14 cellular contexts compared by ENCODE assay signal in genomic region chr13:49218493-49219051, GRCh38. TPM values are rescaled to one million over a fixed set of nuclear protein-coding genes. Genes with fewer than 3 reads are reported as not detected.
A peak's percentile ranks its signal among the peaks of the same experiment; 100 is the strongest.
DNase-seq lines count a peak whose midpoint lies in the region; ATAC-seq, FAIRE-seq and TF ChIP-seq lines count a peak whose summit lies in the region.
"Had no signal": no experiment of that assay in that cellular context is flagged by ENCODE, and none has a peak within 500 bp of the region (broad histone marks: within the 10 kb centered on the region; RNA-seq: fewer than 3 reads in every experiment).

No MANE protein-coding gene starts in this region.

- DNase-seq in GM03348 (ENCODE audit: low spot score): peak; percentile 21
- peak; percentile 69 to 74 for DNase-seq in SJCRH30
- DNase-seq in hepatocyte (ENCODE audit: low spot score): no peak
- DNase-seq in neuronal stem cell (ENCODE audit: low spot score): peak; percentile 43
- DNase-seq in stimulated activated CD4-positive, alpha-beta T cell treated with anti-CD3 and anti-CD28 coated beads, Interleukin-12 subunit alpha, Interleukin-12 subunit beta, amount 100 ng/mL, for 4 hours: no peak
- no peak for DNase-seq in Calu3
- DNase-seq in HepG2 (ENCODE audit: low spot score): no peak
- DNase-seq: activated effector memory CD4-positive, alpha-beta T cell treated with anti-CD3 and anti-CD28 coated beads, Interleukin-2, amount 50 U/mL, for 16 hours; left colon; NCI-H524 treated with DMSO at 0.1 percent for 48 hours had no signal

- H3K9me3 ChIP-seq in SJCRH30 (replicated peaks) (no peaks in the 10 kb centered on the region), hepatocyte (ENCODE audit: low read depth) (no peaks in the 10 kb centered on the region), neuronal stem cell (replicated peaks in 1 of 2; ENCODE audit: control insufficient read depth in 2 of 2, insufficient read depth in 1 of 2, low read depth in 1 of 2, low read length in 2 of 2) (peaks cover 2 to 19% of the 10 kb centered on the region in 2 donors), HepG2 (ENCODE audit: low read length) (no peaks in the 10 kb centered on the region)
- H3K9me3 ChIP-seq: tibial nerve had no signal

- H3K18ac ChIP-seq in neuronal stem cell (ENCODE audit: low read length): no peak overlapping the region

- H3K4me2 ChIP-seq in hepatocyte: peak overlapping the region; percentile 53
- peak overlapping the region; percentile 42 for H3K4me2 ChIP-seq in neuronal stem cell (ENCODE audit: insufficient read depth, low read length, poor library complexity, severe bottlenecking)
- no peak overlapping the region for H3K4me2 ChIP-seq in HepG2 (ENCODE audit: low read depth, low read length)

- CTCF ChIA-PET in Calu3 (lab: Charles Lee) (no interaction called here), HepG2 (lab: Yijun Ruan, JAX; ENCODE audit: low intra/inter-chr PET ratio, low total read pairs) (no interaction called here)

- intact Hi-C loops in Calu3 (cut with micrococcal nuclease; ENCODE audit: unreplicated experiment) (no loop called here), HepG2 (cut with micrococcal nuclease; ENCODE audit: unreplicated experiment) (no loop called here)

- no peak for TF ChIP-seq RAD21 in HepG2 (CRISPR knock-in tag; IDR thresholded peaks at IDR 0.05)

- no peak overlapping the region for H4K91ac ChIP-seq in neuronal stem cell (ENCODE audit: low read depth, low read length, poor library complexity)

- H3K27ac ChIP-seq in SJCRH30 (no peak overlapping the region), hepatocyte (no peak overlapping the region), neuronal stem cell (replicated peaks; ENCODE audit: low read length) (no peak overlapping the region), HepG2 (ENCODE audit: extremely low read length, insufficient read depth, low read length) (no peak overlapping the region)
- H3K27ac ChIP-seq: tibial nerve had no signal

- H3K79me2 ChIP-seq in hepatocyte: no peaks in the 10 kb centered on the region
- H3K79me2 ChIP-seq in HepG2 (ENCODE audit: insufficient read depth, low read length): no peaks in the 10 kb centered on the region

- H2BK5ac ChIP-seq in neuronal stem cell (ENCODE audit: low read length): no peak overlapping the region

- H3K36me3 ChIP-seq in SJCRH30 (no peaks in the 10 kb centered on the region), hepatocyte (replicated peaks; ENCODE audit: insufficient read depth, low read depth) (no peaks in the 10 kb centered on the region), neuronal stem cell (replicated peaks in 1 of 2; ENCODE audit: control insufficient read depth in 2 of 2, insufficient read depth in 2 of 2, low read length in 2 of 2) (no peaks in the 10 kb centered on the region), HepG2 (replicated peaks in 1 of 2; ENCODE audit: control insufficient read depth in 1 of 2, insufficient read depth in 2 of 2, low read length in 2 of 2) (no peaks in the 10 kb centered on the region)
- H3K36me3 ChIP-seq: tibial nerve had no signal

- in situ Hi-C loops in HepG2 (cut with HindIII; ENCODE audit: extremely low pct_ligation_motif_present, low pct_unique_long_range_greater_than_20kb): no loop called here

- H2BK120ac ChIP-seq in neuronal stem cell (ENCODE audit: low read depth, low read length): no peak overlapping the region

- ATAC-seq in GM18873 (IDR thresholded peaks at IDR 0.05; ENCODE audit: low FRiP score, unreplicated experiment) (no peak), HepG2 (no peak)
- ATAC-seq: left colon had no signal

- H2AK5ac ChIP-seq in neuronal stem cell (ENCODE audit: low read depth, low read length): no peak overlapping the region

- no peak overlapping the region for H4K8ac ChIP-seq in neuronal stem cell (ENCODE audit: low read depth, low read length)

- H3K4me1 Mint-ChIP-seq in Calu3 (ENCODE audit: low read depth, unreplicated experiment): no peaks in the 10 kb centered on the region

- H4K20me1 ChIP-seq in hepatocyte (ENCODE audit: insufficient read depth, poor library complexity, severe bottlenecking) (no peaks in the 10 kb centered on the region), HepG2 (ENCODE audit: insufficient read depth, low read length) (no peaks in the 10 kb centered on the region)

- H3K27ac Mint-ChIP-seq in Calu3 (ENCODE audit: unreplicated experiment): no peak overlapping the region

- 23% methylated on average over 25 of the region's 25 CpGs for WGBS in hepatocyte (ENCODE audit: low lambda C conversion rate, missing lambda C conversion rate)
- WGBS in neuronal stem cell (ENCODE audit: extremely low coverage in 2 of 2, insufficient read length in 2 of 2, insufficient replicate concordance in 1 of 2), 2 donors: no CpG with 5 or more reads among the region's 25 CpGs
- 84% methylated on average over 25 of the region's 25 CpGs for WGBS in HepG2 (ENCODE audit: low lambda C conversion rate)

- peaks cover 21% of the 10 kb centered on the region for H3K27me3 Mint-ChIP-seq in Calu3 (ENCODE audit: unreplicated experiment)

- no peaks in the 10 kb centered on the region for H3K79me1 ChIP-seq in neuronal stem cell (ENCODE audit: low read depth, low read length)

- H3K14ac ChIP-seq in neuronal stem cell (ENCODE audit: low read length): no peak overlapping the region

- H3K9me3 Mint-ChIP-seq in Calu3 (ENCODE audit: low read depth, unreplicated experiment): no peaks in the 10 kb centered on the region

- no peak for TF ChIP-seq CTCF in hepatocyte (IDR thresholded peaks at IDR 0.05; ENCODE audit: poor library complexity)
- TF ChIP-seq CTCF in Calu3 (IDR thresholded peaks at IDR 0.05; ENCODE audit: unreplicated experiment): no peak
- no peak for TF ChIP-seq CTCF in HepG2 (CRISPR knock-in tag; IDR thresholded peaks at IDR 0.05)

- H2AFZ ChIP-seq in hepatocyte (no peak overlapping the region), neuronal stem cell (ENCODE audit: low read length) (peak overlapping the region; percentile 46), HepG2 (ENCODE audit: low read length) (no peak overlapping the region)

- H3K9ac ChIP-seq in neuronal stem cell (ENCODE audit: low read depth, low read length, poor library complexity) (no peak overlapping the region), HepG2 (ENCODE audit: insufficient read depth, low read depth, low read length) (no peak overlapping the region)

- H3K4me3 Mint-ChIP-seq in Calu3 (ENCODE audit: low read depth, unreplicated experiment): no peak overlapping the region

- no peaks in the 10 kb centered on the region for H3K9me2 ChIP-seq in hepatocyte (replicated peaks; ENCODE audit: insufficient read depth)

- no peak for FAIRE-seq in HepG2 (lab: Jason Lieb, UNC)

- no peak for TF ChIP-seq POLR2A in HepG2 (IDR thresholded peaks at IDR 0.05; ENCODE audit: insufficient read depth in 1 of 2, low read depth in 2 of 2, low read length in 2 of 2)

- H3K27me3 ChIP-seq in SJCRH30 (no peaks in the 10 kb centered on the region), hepatocyte (peaks cover 73% of the 10 kb centered on the region), neuronal stem cell (ENCODE audit: control insufficient read depth in 3 of 3, insufficient read depth in 3 of 3, low read depth in 1 of 3, low read length in 3 of 3) (peaks cover 28 to 73% (median 62%) of the 10 kb centered on the region in 3 experiments), HepG2 (ENCODE audit: control insufficient read depth in 1 of 2, insufficient read depth in 2 of 2, low read length in 2 of 2) (no peaks in the 10 kb centered on the region)

- H3K4me3 ChIP-seq in SJCRH30 (peak overlapping the region; percentile 37), hepatocyte (no peak overlapping the region), neuronal stem cell (ENCODE audit: low read length in 2 of 2) (peak overlapping the region in 1 of 2 donors; percentile 52), HepG2 (replicated peaks in 1 of 3; ENCODE audit: insufficient read depth in 1 of 3, low read depth in 2 of 3, low read length in 3 of 3) (no peak overlapping the region)
- H3K4me3 ChIP-seq: tibial nerve had no signal

- no TSS peak for BruUV-seq in Calu3 (replicated peaks; lab: Mats Ljungman, UMichigan)
- no TSS peak for BruUV-seq in HepG2 (replicated peaks; lab: Mats Ljungman, UMichigan)

- no peak for TF ChIP-seq EP300 in HepG2 (IDR thresholded peaks at IDR 0.05; ENCODE audit: low read depth in 2 of 2, low read length in 2 of 2)
- TF ChIP-seq EP300 in HepG2 (CRISPR knock-in tag; IDR thresholded peaks at IDR 0.05; ENCODE audit: borderline replicate concordance): no peak

- H3K36me3 Mint-ChIP-seq in Calu3 (ENCODE audit: insufficient read depth, unreplicated experiment): peaks cover 4% of the 10 kb centered on the region
- H3K36me3 Mint-ChIP-seq: IgD-negative memory B cell had no signal

- no peak overlapping the region for H3K23ac ChIP-seq in neuronal stem cell (ENCODE audit: low read depth, low read length, poor library complexity)

- H3K4me1 ChIP-seq in SJCRH30: no peaks in the 10 kb centered on the region
- H3K4me1 ChIP-seq in hepatocyte (ENCODE audit: insufficient read depth): no peaks in the 10 kb centered on the region
- H3K4me1 ChIP-seq in neuronal stem cell (ENCODE audit: control insufficient read depth in 2 of 2, insufficient read depth in 1 of 2, low read depth in 1 of 2, low read length in 2 of 2): peaks cover 6 to 10% of the 10 kb centered on the region in 2 donors
- peaks cover 32% of the 10 kb centered on the region for H3K4me1 ChIP-seq in HepG2 (ENCODE audit: insufficient read depth, low read length)

- no peak overlapping the region for H2BK12ac ChIP-seq in neuronal stem cell (ENCODE audit: low read length)

- H2BK15ac ChIP-seq in neuronal stem cell (ENCODE audit: low read length): no peak overlapping the region

- POLR2A ChIA-PET in HepG2 (lab: Yijun Ruan, JAX): no interaction called here

- no peak overlapping the region for H3K4ac ChIP-seq in neuronal stem cell (ENCODE audit: low read length)

RNA-seq across cellular contexts. Expression of gene MLNR, which starts 1.6 kb away (rescaled TPM):
- not detected in 2 replicates for total RNA-seq in SJCRH30 (2014; rRNA removed; shearing (Covaris generic))
- total RNA-seq in hepatocyte (not detected in 2 replicates), Calu3 (2022) (0.28 and 0.71 TPM in 2 replicates), HepG2 (2016; rRNA removed; fragmentation: Illumina TruSeq; extraction: Trizol) (0.46 TPM in 1 of 2 replicates, not detected in the other)
- polyA plus RNA-seq in hepatocyte (not detected in 2 replicates), HepG2 (2011; rRNA removed) (not detected in 2 replicates)
- not detected for polyA plus RNA-seq in neuronal stem cell (2013, experiment 1 of 2)
- not detected for polyA plus RNA-seq in neuronal stem cell (2013, experiment 2 of 2)
- 0.18 TPM in 1 of 2 replicates, not detected in the other for total RNA-seq in HepG2 (2016; cell fraction: cytosol; rRNA removed; fragmentation: Illumina TruSeq; extraction: Trizol; ENCODE audit: low read depth)
- 0.15 and 0.26 TPM in 2 replicates for total RNA-seq in HepG2 (2016; cell fraction: insoluble cytoplasmic fraction; rRNA removed; fragmentation: Illumina TruSeq; extraction: Trizol)
- total RNA-seq in HepG2 (2016; cell fraction: membrane; rRNA removed; fragmentation: Illumina TruSeq; extraction: Trizol): not detected in 2 replicates
- total RNA-seq in HepG2 (2016; cell fraction: nucleus; rRNA removed; fragmentation: Illumina TruSeq; extraction: Trizol): 0.41 and 0.62 TPM in 2 replicates
- 0.07 TPM in 1 of 2 replicates, not detected in the other for polyA plus RNA-seq in HepG2 (2011; cell fraction: cytosol; rRNA removed)
- 0.45 and 0.61 TPM in 2 replicates for polyA plus RNA-seq in HepG2 (2011; cell fraction: nucleus; rRNA removed)
- polyA plus RNA-seq in HepG2 (2012): not detected in 2 replicates
- not detected in 2 replicates for polyA plus RNA-seq in HepG2 (2016; cell fraction: cytosol; fragmentation: Illumina TruSeq; extraction: Trizol; ENCODE audit: low read depth)
- not detected in 2 replicates for polyA plus RNA-seq in HepG2 (2016; cell fraction: insoluble cytoplasmic fraction; fragmentation: Illumina TruSeq; extraction: Trizol; ENCODE audit: low read depth)
- polyA plus RNA-seq in HepG2 (2016; cell fraction: membrane; fragmentation: Illumina TruSeq; extraction: Trizol; ENCODE audit: low read depth): not detected in 2 replicates
- not detected in 2 replicates for polyA plus RNA-seq in HepG2 (2016; cell fraction: nucleus; fragmentation: Illumina TruSeq; extraction: Trizol; ENCODE audit: insufficient read depth, low read depth)
- polyA minus RNA-seq in HepG2 (2011; rRNA and poly(A)+ RNA removed; ENCODE audit: low replicate concordance): 0.66 TPM in 1 of 2 replicates, not detected in the other
- 0.49 and 0.53 TPM in 2 replicates for polyA minus RNA-seq in HepG2 (2011; cell fraction: cytosol; rRNA and poly(A)+ RNA removed)
- 1.2 and 2.2 TPM in 2 replicates for polyA minus RNA-seq in HepG2 (2011; cell fraction: nucleus; rRNA and poly(A)+ RNA removed)
- total RNA-seq: cerebellum, left colon had no signal
- polyA plus RNA-seq: IgD-negative memory B cell had no signal

RNA-seq across cellular contexts. Expression of gene CDADC1, which starts 29.2 kb away (rescaled TPM):
- 5.7 and 7.9 TPM in 2 replicates for total RNA-seq in SJCRH30 (2014; rRNA removed; shearing (Covaris generic))
- 4.0 and 4.2 TPM in 2 replicates for total RNA-seq in hepatocyte
- 7.3 and 7.7 TPM in 2 replicates for polyA plus RNA-seq in hepatocyte
- 8.6 TPM for polyA plus RNA-seq in neuronal stem cell (2013, experiment 1 of 2)
- 8.6 TPM for polyA plus RNA-seq in neuronal stem cell (2013, experiment 2 of 2)
- total RNA-seq in Calu3 (2022): 6.4 and 7.8 TPM in 2 replicates
- 9.0 and 10.8 TPM in 2 replicates for total RNA-seq in HepG2 (2016; rRNA removed; fragmentation: Illumina TruSeq; extraction: Trizol)
- 5.3 and 6.2 TPM in 2 replicates for total RNA-seq in HepG2 (2016; cell fraction: cytosol; rRNA removed; fragmentation: Illumina TruSeq; extraction: Trizol; ENCODE audit: low read depth)
- 8.1 and 8.9 TPM in 2 replicates for total RNA-seq in HepG2 (2016; cell fraction: insoluble cytoplasmic fraction; rRNA removed; fragmentation: Illumina TruSeq; extraction: Trizol)
- total RNA-seq in HepG2 (2016; cell fraction: membrane; rRNA removed; fragmentation: Illumina TruSeq; extraction: Trizol): 12.5 and 15.3 TPM in 2 replicates
- total RNA-seq in HepG2 (2016; cell fraction: nucleus; rRNA removed; fragmentation: Illumina TruSeq; extraction: Trizol): 7.2 and 9.0 TPM in 2 replicates
- 2.4 and 2.7 TPM in 2 replicates for polyA plus RNA-seq in HepG2 (2011; rRNA removed)
- 1.4 and 1.9 TPM in 2 replicates for polyA plus RNA-seq in HepG2 (2011; cell fraction: cytosol; rRNA removed)
- 1.7 and 2.8 TPM in 2 replicates for polyA plus RNA-seq in HepG2 (2011; cell fraction: nucleus; rRNA removed)
- polyA plus RNA-seq in HepG2 (2012): 5.4 and 6.3 TPM in 2 replicates
- polyA plus RNA-seq in HepG2 (2016; cell fraction: cytosol; fragmentation: Illumina TruSeq; extraction: Trizol; ENCODE audit: low read depth): 10.5 and 11.5 TPM in 2 replicates
- 10.0 and 11.9 TPM in 2 replicates for polyA plus RNA-seq in HepG2 (2016; cell fraction: insoluble cytoplasmic fraction; fragmentation: Illumina TruSeq; extraction: Trizol; ENCODE audit: low read depth)
- 14.2 and 15.4 TPM in 2 replicates for polyA plus RNA-seq in HepG2 (2016; cell fraction: membrane; fragmentation: Illumina TruSeq; extraction: Trizol; ENCODE audit: low read depth)
- polyA plus RNA-seq in HepG2 (2016; cell fraction: nucleus; fragmentation: Illumina TruSeq; extraction: Trizol; ENCODE audit: insufficient read depth, low read depth): 6.8 and 11.4 TPM in 2 replicates
- 3.2 and 6.0 TPM in 2 replicates for polyA minus RNA-seq in HepG2 (2011; rRNA and poly(A)+ RNA removed; ENCODE audit: low replicate concordance)
- polyA minus RNA-seq in HepG2 (2011; cell fraction: cytosol; rRNA and poly(A)+ RNA removed): 0.97 and 1.7 TPM in 2 replicates
- polyA minus RNA-seq in HepG2 (2011; cell fraction: nucleus; rRNA and poly(A)+ RNA removed): 7.8 and 8.4 TPM in 2 replicates

Comparison
In these comparisons a context has a peak if more than half of its experiments do, and no peak if none do; other contexts are left out.
1. DNase-seq: peak in GM03348 (single experiment), SJCRH30 (2 of 2) and neuronal stem cell (single experiment); none in hepatocyte (single experiment), stimulated activated CD4-positive, alpha-beta T cell treated with anti-CD3 and anti-CD28 coated beads, Interleukin-12 subunit alpha, Interleukin-12 subunit beta, amount 100 ng/mL, for 4 hours (single experiment), Calu3 (single experiment) and HepG2 (single experiment).